Comparison of ENCODE assay signal across 29 cellular contexts in genomic region chr5:85951707-85952210, GRCh38.
"Had no signal": no experiment of that assay in that cellular context is flagged by ENCODE, and none has a peak within 500 bp of the region (broad histone marks: within the 10 kb centered on the region; RNA-seq: fewer than 3 reads in every experiment).

No MANE protein-coding gene starts in this region.

- H3K36me3 Mint-ChIP-seq: T-cell had no signal

- H3K27ac ChIP-seq: PC-9, RWPE1, SJCRH30, SK-N-MC had no signal

- ATAC-seq: Panc1, Right ventricle myocardium inferior, SK-N-SH treated with all-trans-retinoic acid at 6 μM for 48 hours, T-cell had no signal

- H3K4me2 ChIP-seq: PC-9 had no signal

- H3K4me1 Mint-ChIP-seq: T-cell had no signal

- H3K27me3 Mint-ChIP-seq: T-cell had no signal

- H3K27me3 ChIP-seq: MG63, SJCRH30 had no signal

- H2AFZ ChIP-seq: PC-9 had no signal

- DNase-seq: Kasumi-1, MG63, MV-4-11, NCI-H1092, NCI-H1105, NCI-H1417 treated with DMSO at 0.1 percent for 48 hours, NCI-H1436 treated with DMSO at 0.1 percent for 48 hours, NCI-H1694 treated with DMSO at 0.1 percent for 48 hours, NCI-H187 treated with DMSO at 0.1 percent for 48 hours, NCI-H2029, NCI-H2081, NCI-H2171 treated with DMSO at 0.1 percent for 48 hours, NCI-H2227 treated with DMSO at 0.1 percent for 48 hours, NCI-H345, NCI-H446, NCI-H510A treated with DMSO at 0.1 percent for 48 hours, NCI-H524 treated with DMSO at 0.1 percent for 48 hours, NCI-H526 treated with DMSO at 0.1 percent for 48 hours, NCI-H82, PC-9, SHP77, SIG-M5, SJCRH30, T-cell had no signal

- H3K9me3 ChIP-seq: MG63, SJCRH30 had no signal

- H3K36me3 ChIP-seq: MG63, SJCRH30 had no signal

- H3K4me3 Mint-ChIP-seq: T-cell had no signal

- H3K4me1 ChIP-seq: SJCRH30 had no signal

- H3K4me3 ChIP-seq: MG63, PC-9, SJCRH30, SK-N-MC had no signal

- H3K27ac Mint-ChIP-seq: T-cell had no signal
